ENCODE assay signal across 13 cellular contexts in the genomic region with DNA sequence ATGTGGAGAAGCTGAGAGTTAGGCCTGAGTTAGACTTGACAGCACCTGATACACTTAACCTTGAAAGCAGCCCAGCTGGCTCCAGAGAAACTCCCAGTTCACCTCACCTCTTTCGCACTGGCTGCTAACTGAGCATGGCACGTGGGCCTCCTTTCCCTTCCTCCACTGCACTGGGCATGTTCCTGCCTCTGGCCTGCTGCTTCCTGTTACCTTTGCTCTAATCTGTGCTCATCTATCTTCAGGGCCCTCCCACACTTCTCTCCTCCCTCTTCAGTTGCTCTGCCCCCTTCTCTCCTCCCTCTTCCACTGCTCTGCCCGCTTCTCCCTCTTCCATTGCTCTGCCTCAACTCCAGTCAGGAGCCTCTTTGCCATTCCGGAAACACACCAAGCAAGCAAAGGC. TPM values are rescaled to one million over a fixed set of nuclear protein-coding genes. Genes with fewer than 3 reads are reported as not detected.
DNase-seq lines count a peak whose midpoint lies in the region; ATAC-seq and TF ChIP-seq lines count a peak whose summit lies in the region.
"Had no signal": no experiment of that assay in that cellular context is flagged by ENCODE, and none has a peak within 500 bp of the region (broad histone marks: within the 10 kb centered on the region; RNA-seq: fewer than 3 reads in every experiment).

No MANE protein-coding gene starts in this region.

- H3K4me3 ChIP-seq in Panc1 (ENCODE audit: low read depth in 2 of 2, low read length in 2 of 2) (no peak overlapping the region), gastroesophageal sphincter (no peak overlapping the region)
- H3K4me3 ChIP-seq: skin epidermis had no signal

- peaks cover 66% of the 10 kb centered on the region for H3K36me3 Mint-ChIP-seq in T-helper 1 cell treated with Interleukin-12 subunit alpha and Interleukin-12 subunit beta and Interleukin-4 antibody, amounts not matched to agents 30 μg/mL and 1 μg/mL, for 36 hours (ENCODE audit: low read depth)

- no peak for DNase-seq in T-helper 1 cell
- DNase-seq in Panc1 (ENCODE audit: low read depth, low spot score): no peak
- DNase-seq in sciatic nerve (ENCODE audit: low spot score): no peak
- DNase-seq in NCI-H1930 (lab: John Stamatoyannopoulos, UW): no peak
- no peak for DNase-seq in NCI-H1417 treated with DMSO at 0.1 percent for 48 hours (lab: John Stamatoyannopoulos, UW)
- DNase-seq: GDM1, NCI-H1092 treated with DMSO at 0.1 percent for 48 hours had no signal

- TSS peak; percentile 63 for BruUV-seq in Panc1 (replicated peaks; lab: Mats Ljungman, UMichigan)

- H3K9me3 ChIP-seq in Panc1 (ENCODE audit: control insufficient read depth, insufficient read depth, low read depth, low read length) (no peaks in the 10 kb centered on the region), gastroesophageal sphincter (no peaks in the 10 kb centered on the region)

- intact Hi-C loops in Panc1 (cut with micrococcal nuclease; ENCODE audit: unreplicated experiment) (no loop called here), sciatic nerve (cut with DNase I) (no loop called here)

- H3K9me3 Mint-ChIP-seq in T-helper 1 cell treated with Interleukin-12 subunit alpha and Interleukin-12 subunit beta and Interleukin-4 antibody, amounts not matched to agents 30 μg/mL and 1 μg/mL, for 36 hours: no peaks in the 10 kb centered on the region
- H3K9me3 Mint-ChIP-seq: brain had no signal

- peak overlapping the region; percentile 14 for H3K27ac ChIP-seq in Panc1 (ENCODE audit: low read length)
- peak overlapping the region in 3 of 4 donors; percentile 53 to 85 (median 84) for H3K27ac ChIP-seq in gastroesophageal sphincter
- H3K27ac ChIP-seq: HL-60 had no signal

- H3K27me3 ChIP-seq in Panc1 (ENCODE audit: control insufficient read depth, insufficient read depth, low read length): no peaks in the 10 kb centered on the region
- H3K27me3 ChIP-seq in gastroesophageal sphincter: no peaks in the 10 kb centered on the region

- H3K4me1 Mint-ChIP-seq in T-helper 1 cell treated with Interleukin-12 subunit alpha and Interleukin-12 subunit beta and Interleukin-4 antibody, amounts not matched to agents 30 μg/mL and 1 μg/mL, for 36 hours (ENCODE audit: low read depth): peaks cover 9% of the 10 kb centered on the region
- H3K4me1 Mint-ChIP-seq: brain had no signal

- TF ChIP-seq EP300 in gastroesophageal sphincter (IDR thresholded peaks at IDR 0.05): no peak

- 40 to 53% methylated on average over 3 to 4 of the region's 4 CpGs for WGBS in gastroesophageal sphincter (ENCODE audit: low coverage in 1 of 2), 2 donors

- no peak for TF ChIP-seq POLR2A in gastroesophageal sphincter (IDR thresholded peaks at IDR 0.05)

- no peak; the same call in 1 of the 2 replicates for ATAC-seq in Panc1
- peak; percentile 51 for ATAC-seq in gastroesophageal sphincter
- ATAC-seq in sciatic nerve: peak; percentile 46
- no peak for ATAC-seq in GM21619 (IDR thresholded peaks at IDR 0.05; ENCODE audit: unreplicated experiment)

- peak overlapping the region; percentile 1 for H3K27ac Mint-ChIP-seq in T-helper 1 cell treated with Interleukin-12 subunit alpha and Interleukin-12 subunit beta and Interleukin-4 antibody, amounts not matched to agents 30 μg/mL and 1 μg/mL, for 36 hours

- in situ Hi-C loops in Panc1 (cut with HindIII; ENCODE audit: low pct_unique_long_range_greater_than_20kb, low sequenced_read_pairs): no loop called here

- H3K4me3 Mint-ChIP-seq in T-helper 1 cell treated with Interleukin-12 subunit alpha and Interleukin-12 subunit beta and Interleukin-4 antibody, amounts not matched to agents 30 μg/mL and 1 μg/mL, for 36 hours: no peak overlapping the region
- H3K4me3 Mint-ChIP-seq: brain had no signal

- peaks cover 13% of the 10 kb centered on the region for H3K4me1 ChIP-seq in Panc1 (ENCODE audit: control insufficient read depth, insufficient read depth, low read length)
- peaks cover 4 to 57% (median 7%) of the 10 kb centered on the region in 3 donors for H3K4me1 ChIP-seq in gastroesophageal sphincter

- CTCF ChIA-PET in Panc1 (lab: Charles Lee): no interaction called here

- POLR2A ChIA-PET in Panc1 (lab: Charles Lee): no interaction called here

- H3K36me3 ChIP-seq in Panc1 (ENCODE audit: control insufficient read depth, insufficient read depth, low read length) (peaks cover 31% of the 10 kb centered on the region), gastroesophageal sphincter (peaks cover 0 to 75% of the 10 kb centered on the region in 2 donors)

- H3K27me3 Mint-ChIP-seq in T-helper 1 cell treated with Interleukin-12 subunit alpha and Interleukin-12 subunit beta and Interleukin-4 antibody, amounts not matched to agents 30 μg/mL and 1 μg/mL, for 36 hours (ENCODE audit: low read depth): no peaks in the 10 kb centered on the region
- H3K27me3 Mint-ChIP-seq: brain had no signal

- no peak for TF ChIP-seq CTCF in Panc1 (IDR thresholded peaks at IDR 0.05)
- TF ChIP-seq CTCF in gastroesophageal sphincter (IDR thresholded peaks at IDR 0.05): no peak

RNA-seq across cellular contexts. Expression of a gene that starts 13.7 kb away (rescaled TPM):
- total RNA-seq in Panc1 (2021; ENCODE audit: unreplicated experiment): 115 TPM
- 54.8 TPM for polyA plus RNA-seq in Panc1 (2012; ENCODE audit: insufficient read length)
- total RNA-seq in gastroesophageal sphincter: 100 to 1,000 TPM in 2 of 4 donors, 10 to 100 TPM in 2; 69.3 to 110 (median 87.9) TPM
- total RNA-seq in sciatic nerve: 93.4 TPM

RNA-seq across cellular contexts. Expression of a gene that starts 26.9 kb away (rescaled TPM):
- 88.9 TPM for total RNA-seq in Panc1 (2021; ENCODE audit: unreplicated experiment)
- polyA plus RNA-seq in Panc1 (2012; ENCODE audit: insufficient read length): 209 TPM
- 10 to 100 TPM; 24.1 to 46.3 (median 31.8) TPM for total RNA-seq in gastroesophageal sphincter
- 39.5 TPM for total RNA-seq in sciatic nerve

Comparison
In these comparisons a context has a peak if more than half of its experiments do, and no peak if none do; other contexts are left out.
1. ATAC-seq: peak in gastroesophageal sphincter (single experiment) and sciatic nerve (single experiment); none in Panc1 (single experiment) and GM21619 (single experiment).